8 cellular contexts compared by ENCODE assay signal in the genomic region with DNA sequence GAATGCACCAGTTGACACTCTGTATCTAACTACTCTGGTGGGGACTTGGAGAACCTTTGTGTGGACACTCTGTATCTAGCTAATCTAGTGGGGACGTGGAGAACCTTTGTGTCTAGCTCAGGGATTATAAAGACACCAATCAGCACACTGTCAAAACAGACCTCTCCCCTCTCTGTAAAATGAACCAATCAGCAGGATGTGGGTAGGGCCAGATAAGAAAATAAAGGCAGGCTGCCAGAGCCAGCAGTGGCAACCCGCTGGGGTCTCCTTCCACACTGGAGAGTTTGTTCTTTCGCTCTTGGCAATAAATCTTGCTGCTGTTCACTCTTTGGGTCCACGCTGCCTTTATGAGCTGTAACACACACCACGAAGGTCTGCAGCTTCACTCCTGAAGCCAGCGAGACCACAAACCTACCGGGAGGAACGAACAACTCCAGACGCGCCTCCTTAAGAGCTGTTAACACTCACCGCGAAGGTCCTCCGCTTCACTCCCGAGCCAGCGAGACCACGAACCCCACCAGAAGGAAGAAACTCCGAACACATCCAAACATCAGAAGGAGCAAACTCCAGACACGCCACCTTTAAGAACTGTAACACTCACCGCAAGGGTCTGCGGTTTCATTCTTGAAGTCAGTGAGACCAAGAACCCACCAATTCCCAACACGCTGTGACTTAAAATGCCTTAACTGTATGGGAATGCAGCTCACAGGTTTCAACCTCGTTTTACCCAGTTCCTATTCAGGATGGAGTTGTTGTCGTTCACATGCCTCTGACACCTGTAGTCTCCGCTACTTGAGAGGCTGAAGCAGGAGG. TPM values are rescaled to one million over a fixed set of nuclear protein-coding genes. Genes with fewer than 3 reads are reported as not detected.
DNase-seq lines count a peak whose midpoint lies in the region; ATAC-seq and TF ChIP-seq lines count a peak whose summit lies in the region.
"Not testable (repeated sequence)": the region's sequence is repeated elsewhere in the genome, so short reads cannot be mapped to it uniquely, and the experiment has no call there.

No MANE protein-coding gene starts in this region.

- H3K36me3 Mint-ChIP-seq in activated B cell treated with CpG ODN at 0.5 μM for 24 hours (ENCODE audit: low read depth); activated T-cell treated with anti-CD3 and anti-CD28 coated beads, Interleukin-2, amount 50 U/mL, for 24 hours (ENCODE audit: low read depth); immature natural killer cell; stimulated activated memory B cell treated with anti-CD40 and anti-IgM and Interleukin-4, amounts not matched to agents 10 μg/mL and 1 μg/mL and 100 μg/mL, for 72 hours: not testable (repeated sequence)

- ATAC-seq in activated B cell treated with CpG ODN at 0.5 μM for 24 hours (ENCODE audit: low read depth); stimulated activated memory B cell treated with anti-CD40 and anti-IgM and Interleukin-4, amounts not matched to agents 10 μg/mL and 1 μg/mL and 100 μg/mL, for 72 hours: not testable (repeated sequence)

- POLR2A ChIA-PET in activated B cell treated with CpG ODN at 0.5 μM for 24 hours (lab: Charles Lee), result interaction anchor here (0.6 to 1.6 kb wide), 5 partner anchors 21 to 876 kb away, joined by 3 to 10 read pairs (median 8); no protein-coding TSS in a partner anchor

- H3K9me3 Mint-ChIP-seq in activated B cell treated with CpG ODN at 0.5 μM for 24 hours; activated T-cell treated with anti-CD3 and anti-CD28 coated beads, Interleukin-2, amount 50 U/mL, for 24 hours; immature natural killer cell; stimulated activated memory B cell treated with anti-CD40 and anti-IgM and Interleukin-4, amounts not matched to agents 10 μg/mL and 1 μg/mL and 100 μg/mL, for 72 hours: not testable (repeated sequence)

- H3K4me3 ChIP-seq in astrocyte of the spinal cord (ENCODE audit: low read depth, low read length), result not testable (repeated sequence)
- peak overlapping the region; percentile 24 to 43 for H3K4me3 ChIP-seq in neutrophil (ENCODE audit: low read depth in 1 of 2, low read length in 1 of 2)

- peak overlapping the region; percentile 84 for H3K27ac ChIP-seq in neutrophil

- H3K4me3 Mint-ChIP-seq in activated B cell treated with CpG ODN at 0.5 μM for 24 hours, result peak overlapping the region; percentile 81
- peak overlapping the region; percentile 77 for H3K4me3 Mint-ChIP-seq in activated T-cell treated with anti-CD3 and anti-CD28 coated beads, Interleukin-2, amount 50 U/mL, for 24 hours
- peak overlapping the region; percentile 82 to 96 (median 85) for H3K4me3 Mint-ChIP-seq in immature natural killer cell
- H3K4me3 Mint-ChIP-seq in stimulated activated memory B cell treated with anti-CD40 and anti-IgM and Interleukin-4, amounts not matched to agents 10 μg/mL and 1 μg/mL and 100 μg/mL, for 72 hours, result peak overlapping the region; percentile 67

- intact Hi-C loops in activated B cell treated with CpG ODN at 0.5 μM for 24 hours (cut with micrococcal nuclease), result loop anchor here (5.0 to 10.0 kb wide), 2 partner anchors 1241 to 1458 kb away; a partner anchor contains a TSS

- CTCF ChIA-PET in activated B cell treated with CpG ODN at 0.5 μM for 24 hours (lab: Charles Lee), result interaction anchor here (1.0 to 1.1 kb wide), 3 partner anchors 26 to 225 kb away, joined by 3 to 8 read pairs (median 3); a partner anchor contains a TSS

- not testable (repeated sequence) for H3K27me3 Mint-ChIP-seq in activated B cell treated with CpG ODN at 0.5 μM for 24 hours; activated T-cell treated with anti-CD3 and anti-CD28 coated beads, Interleukin-2, amount 50 U/mL, for 24 hours; stimulated activated memory B cell treated with anti-CD40 and anti-IgM and Interleukin-4, amounts not matched to agents 10 μg/mL and 1 μg/mL and 100 μg/mL, for 72 hours
- peaks cover 7 to 14% (median 9%) of the 10 kb centered on the region in 3 donors for H3K27me3 Mint-ChIP-seq in immature natural killer cell (ENCODE audit: low read depth in 3 of 3)

- H3K9me3 ChIP-seq in neutrophil, result not testable (repeated sequence)

- H3K36me3 ChIP-seq in neutrophil, result not testable (repeated sequence)

- peaks cover 14% of the 10 kb centered on the region for H3K4me1 Mint-ChIP-seq in activated B cell treated with CpG ODN at 0.5 μM for 24 hours
- H3K4me1 Mint-ChIP-seq in activated T-cell treated with anti-CD3 and anti-CD28 coated beads, Interleukin-2, amount 50 U/mL, for 24 hours (ENCODE audit: low read depth), result peaks cover 18% of the 10 kb centered on the region
- H3K4me1 Mint-ChIP-seq in immature natural killer cell, result peaks cover 17 to 22% of the 10 kb centered on the region in 2 donors
- not testable (repeated sequence) for H3K4me1 Mint-ChIP-seq in stimulated activated memory B cell treated with anti-CD40 and anti-IgM and Interleukin-4, amounts not matched to agents 10 μg/mL and 1 μg/mL and 100 μg/mL, for 72 hours

- H3K4me1 ChIP-seq in neutrophil (ENCODE audit: control insufficient read depth in 1 of 2, insufficient read depth in 1 of 2, low read depth in 1 of 2, low read length in 1 of 2), result peaks cover 56 to 65% of the 10 kb centered on the region in 2 experiments

- TF ChIP-seq CTCF in activated B cell treated with CpG ODN at 0.5 μM for 24 hours (IDR thresholded peaks at IDR 0.05); astrocyte of the spinal cord (IDR thresholded peaks at IDR 0.05; ENCODE audit: low read depth, low read length); neutrophil (IDR thresholded peaks at IDR 0.05): not testable (repeated sequence)

- not testable (repeated sequence) for H3K27me3 ChIP-seq in neutrophil

- in situ Hi-C loops in KBM-7 (cut with MboI; ENCODE audit: low pct_unique_long_range_greater_than_20kb, low sequenced_read_pairs); astrocyte of the spinal cord (cut with HindIII; ENCODE audit: low sequenced_read_pairs): not testable (repeated sequence)

- H3K27ac Mint-ChIP-seq in activated B cell treated with CpG ODN at 0.5 μM for 24 hours (peak overlapping the region; percentile 35), immature natural killer cell (peak overlapping the region; percentile 65 to 85 (median 80))
- H3K27ac Mint-ChIP-seq in activated T-cell treated with anti-CD3 and anti-CD28 coated beads, Interleukin-2, amount 50 U/mL, for 24 hours, result peak overlapping the region; percentile 26
- not testable (repeated sequence) for H3K27ac Mint-ChIP-seq in stimulated activated memory B cell treated with anti-CD40 and anti-IgM and Interleukin-4, amounts not matched to agents 10 μg/mL and 1 μg/mL and 100 μg/mL, for 72 hours

- DNase-seq in CD1c-positive myeloid dendritic cell (ENCODE audit: extremely low spot score), result peak; percentile 13
- peak; percentile 76 for DNase-seq in KBM-7
- not testable (repeated sequence) for DNase-seq in activated B cell treated with CpG ODN at 0.5 μM for 24 hours
- peak; percentile 54 for DNase-seq in activated T-cell treated with anti-CD3 and anti-CD28 coated beads, Interleukin-2, amount 50 U/mL, for 24 hours
- peak; percentile 20 for DNase-seq in astrocyte of the spinal cord (ENCODE audit: low read depth, low spot score)
- DNase-seq in immature natural killer cell, result peak; percentile 32 to 55 (median 54)

RNA-seq across cellular contexts. Expression of a gene that starts 3.6 kb away (rescaled TPM):
- 93.4 and 95.2 TPM in 2 replicates for total RNA-seq in activated B cell treated with CpG ODN at 0.5 μM for 24 hours
- 100 to 1,000 TPM; 293 to 404 (median 308) TPM for polyA plus RNA-seq in immature natural killer cell
